ENCODE assay signal across 28 cellular contexts in genomic region chr4:5662555-5662954, GRCh38.
"Had no signal": no experiment of that assay in that cellular context is flagged by ENCODE, and none has a peak within 500 bp of the region (broad histone marks: within the 10 kb centered on the region; RNA-seq: fewer than 3 reads in every experiment).

No MANE protein-coding gene starts in this region.

- H3K9ac ChIP-seq: neural progenitor cell had no signal

- H3K4me3 ChIP-seq: left lung, lower lobe of right lung, neural progenitor cell, ovary, right atrium auricular region, right lobe of liver, skin epidermis, spleen, suprapubic skin, thoracic aorta, tibial artery, upper lobe of right lung had no signal

- H2AFZ ChIP-seq: neural progenitor cell had no signal

- DNase-seq: hippocampal formation; kidney glomerular epithelial cell; left colon; left lung; lower lobe of right lung; mammary epithelial cell; mesendoderm; naive B cell; natural killer cell; nephron progenitor cell; occipital lobe; ovary; right lobe of liver; spleen; stimulated activated CD4-positive, alpha-beta T cell treated with anti-CD3 and anti-CD28 coated beads, Interleukin-4, amount 100 ng/mL, for 24 hours; stimulated activated naive CD4-positive, alpha-beta T cell; tibial artery; trophoblast cell; upper lobe of right lung had no signal

- H3K4me1 ChIP-seq: left lung, lower lobe of right lung, neural progenitor cell, right atrium auricular region, right lobe of liver, spleen, suprapubic skin, tibial artery, upper lobe of right lung had no signal

- H3K36me3 ChIP-seq: neutrophil, ovary, upper lobe of right lung had no signal

- H3K9me3 ChIP-seq: neutrophil, ovary, right lobe of liver, suprapubic skin, thoracic aorta, upper lobe of right lung had no signal

- H3K27me3 ChIP-seq: left lung, neural progenitor cell, neutrophil, ovary, right atrium auricular region, right lobe of liver, spleen, suprapubic skin, tibial artery, upper lobe of right lung had no signal

- FAIRE-seq: keratinocyte, urothelium cell line had no signal

- H3K4me2 ChIP-seq: neural progenitor cell had no signal

- H3K27ac ChIP-seq: left lung, lower lobe of right lung, neural progenitor cell, neutrophil, ovary, right atrium auricular region, right lobe of liver, skin epidermis, spleen, suprapubic skin, thoracic aorta, tibial artery, upper lobe of right lung had no signal

- ATAC-seq: left colon; left lung; lower lobe of right lung; natural killer cell; right lobe of liver; stimulated activated effector memory CD8-positive, alpha-beta T cell treated with anti-CD3 and anti-CD28 coated beads, Interleukin-12 subunit alpha, Interleukin-12 subunit beta, amount 100 ng/mL, for 72 hours; upper lobe of right lung had no signal
